ENCODE assay signal across 1 cellular context in the genomic region with DNA sequence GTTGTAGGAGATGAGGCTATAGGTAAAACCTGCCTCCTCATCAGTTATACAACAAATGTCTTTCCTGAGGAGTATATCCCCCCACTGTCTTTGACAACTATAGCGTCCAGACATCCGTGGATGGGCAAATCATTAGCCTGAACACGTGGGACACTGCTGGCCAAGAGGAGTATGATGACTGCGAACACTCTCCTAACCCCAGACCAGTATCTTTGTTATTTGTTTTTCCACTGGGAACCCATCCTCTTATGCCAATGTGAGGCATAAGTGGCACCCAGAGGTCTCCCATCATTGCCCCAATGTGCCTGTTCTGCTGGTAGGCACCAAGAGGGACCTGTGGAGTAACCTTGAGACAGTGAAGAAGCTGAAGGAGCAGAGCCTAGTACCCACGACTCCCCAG. TPM values are rescaled to one million over a fixed set of nuclear protein-coding genes. Genes with fewer than 3 reads are reported as not detected.
"Had no signal": no experiment of that assay in that cellular context is flagged by ENCODE, and none has a peak within 500 bp of the region (broad histone marks: within the 10 kb centered on the region; RNA-seq: fewer than 3 reads in every experiment).

No MANE protein-coding gene starts in this region.

RNA-seq across cellular contexts. Expression of a gene that starts 50.9 kb away (rescaled TPM):
- polyA plus RNA-seq: naive thymus-derived CD8-positive, alpha-beta T cell had no signal
